ENCODE assay signal across 33 cellular contexts in genomic region chr20:19841740-19842139, GRCh38.
"Had no signal": no experiment of that assay in that cellular context is flagged by ENCODE, and none has a peak within 500 bp of the region (broad histone marks: within the 10 kb centered on the region; RNA-seq: fewer than 3 reads in every experiment).

No MANE protein-coding gene starts in this region.

- H3K27ac Mint-ChIP-seq: activated B cell treated with CpG ODN at 0.5 μM for 24 hours; activated CD8-positive, alpha-beta T cell treated with anti-CD3 and anti-CD28 coated beads for 36 hours; activated naive CD4-positive, alpha-beta T cell treated with anti-CD3 and anti-CD28 coated beads for 36 hours; activated naive CD8-positive, alpha-beta T cell; activated T-helper 17 cell treated with anti-CD3 and anti-CD28 coated beads, Interleukin-2, amount 50 U/mL, for 72 hours; T-helper 17 cell; T-helper 2 cell treated with Interferon-gamma antibody and Interleukin-4, amounts not matched to agents 5 μg/mL and 100 μg/mL, for 36 hours had no signal

- H3K36me3 ChIP-seq: brain microvascular endothelial cell, WERI-Rb-1 had no signal

- H3K4me1 ChIP-seq: esophagus squamous epithelium had no signal

- FAIRE-seq: astrocyte, bronchial epithelial cell, colon, endometrium, endothelial cell of umbilical vein had no signal

- H3K9me3 ChIP-seq: esophagus squamous epithelium, gastroesophageal sphincter had no signal

- H3K4me1 Mint-ChIP-seq: activated B cell treated with CpG ODN at 0.5 μM for 24 hours; activated T-helper 17 cell treated with anti-CD3 and anti-CD28 coated beads, Interleukin-2, amount 50 U/mL, for 72 hours; T-helper 17 cell had no signal

- ATAC-seq: activated CD4-positive, CD25-positive, alpha-beta regulatory T cell treated with anti-CD3 and anti-CD28 coated beads, Interleukin-2, amount 50 U/mL, for 24 hours; activated CD8-positive, alpha-beta T cell treated with anti-CD3 and anti-CD28 coated beads for 36 hours; activated T-cell treated with anti-CD3 and anti-CD28 coated beads, Interleukin-2, amount 50 U/mL, for 4 hours; activated T-helper 17 cell treated with anti-CD3 and anti-CD28 coated beads, Interleukin-2, amount 50 U/mL, for 72 hours; gastroesophageal sphincter; T-helper 17 cell had no signal

- H3K27ac ChIP-seq: brain microvascular endothelial cell, epithelial cell of prostate, esophagus squamous epithelium, gastroesophageal sphincter, WERI-Rb-1 had no signal

- H3K9me3 Mint-ChIP-seq: activated CD8-positive, alpha-beta T cell treated with anti-CD3 and anti-CD28 coated beads for 36 hours; activated T-helper 17 cell treated with anti-CD3 and anti-CD28 coated beads, Interleukin-2, amount 50 U/mL, for 72 hours had no signal

- H3K27me3 ChIP-seq: brain microvascular endothelial cell, esophagus squamous epithelium, gastroesophageal sphincter had no signal

- H3K36me3 Mint-ChIP-seq: activated naive CD8-positive, alpha-beta T cell had no signal

- H3K4me3 ChIP-seq: esophagus squamous epithelium, gastroesophageal sphincter had no signal

- H3K4me3 Mint-ChIP-seq: activated B cell treated with CpG ODN at 0.5 μM for 24 hours; activated CD8-positive, alpha-beta T cell treated with anti-CD3 and anti-CD28 coated beads for 36 hours; activated naive CD4-positive, alpha-beta T cell treated with anti-CD3 and anti-CD28 coated beads for 36 hours; activated naive CD8-positive, alpha-beta T cell; activated T-cell treated with anti-CD3 and anti-CD28 coated beads, Interleukin-2, amount 50 U/mL, for 4 hours; activated T-helper 17 cell treated with anti-CD3 and anti-CD28 coated beads, Interleukin-2, amount 50 U/mL, for 72 hours; T-helper 17 cell; T-helper 2 cell treated with Interferon-gamma antibody and Interleukin-4, amounts not matched to agents 5 μg/mL and 100 μg/mL, for 36 hours had no signal

- DNase-seq: activated B cell treated with CpG ODN at 0.5 μM for 24 hours; activated CD4-positive, alpha-beta T cell treated with anti-CD3 and anti-CD28 coated beads for 48 hours; activated CD4-positive, alpha-beta T cell treated with anti-CD3 and anti-CD28 coated beads, Interleukin-2, amount 50 U/mL, for 1 hour; activated CD4-positive, alpha-beta T cell treated with anti-CD3 and anti-CD28 coated beads, Interleukin-2, amount 50 U/mL, for 48 hours; activated CD8-positive, alpha-beta memory T cell treated with anti-CD3 and anti-CD28 coated beads for 24 hours; activated CD8-positive, alpha-beta T cell treated with anti-CD3 and anti-CD28 coated beads for 36 hours; activated effector memory CD4-positive, alpha-beta T cell treated with anti-CD3 and anti-CD28 coated beads, Interleukin-2, amount 50 U/mL, for 16 hours; activated naive CD4-positive, alpha-beta T cell treated with anti-CD3 and anti-CD28 coated beads for 36 hours; activated T-cell treated with anti-CD3 and anti-CD28 coated beads, Interleukin-2, amount 50 U/mL, for 4 hours; amniotic stem cell; anterior cingulate cortex; brain microvascular endothelial cell; cortex of kidney; dermis blood vessel endothelial cell; effector CD8-positive, alpha-beta T cell; esophagus squamous epithelium; foreskin melanocyte; head of caudate nucleus; T-helper 1 cell; T-helper 17 cell; T1000; WERI-Rb-1 had no signal
